In genomic region chrX:9340619-9341304, GRCh38 we compare ENCODE assay signal across 8 cellular contexts.
DNase-seq lines count a peak whose midpoint lies in the region; ATAC-seq lines count a peak whose summit lies in the region.

No MANE protein-coding gene starts in this region.

- H3K4me1 Mint-ChIP-seq in activated naive CD4-positive, alpha-beta T cell treated with anti-CD3 and anti-CD28 coated beads, Interleukin-2, amount 50 U/mL, for 24 hours = peaks cover 45% of the 10 kb centered on the region
- H3K4me1 Mint-ChIP-seq in stimulated activated naive B cell treated with anti-CD40 and anti-IgM and Interleukin-4, amounts not matched to agents 10 μg/mL and 1 μg/mL and 100 μg/mL, for 72 hours = peaks cover 25 to 33% of the 10 kb centered on the region in 2 donors

- H3K27ac Mint-ChIP-seq in activated naive CD4-positive, alpha-beta T cell treated with anti-CD3 and anti-CD28 coated beads, Interleukin-2, amount 50 U/mL, for 24 hours = peak overlapping the region; percentile 93
- H3K27ac Mint-ChIP-seq in stimulated activated naive B cell treated with anti-CD40 and anti-IgM and Interleukin-4, amounts not matched to agents 10 μg/mL and 1 μg/mL and 100 μg/mL, for 72 hours = peak overlapping the region; percentile 84

- no peaks in the 10 kb centered on the region for H3K27me3 Mint-ChIP-seq in activated naive CD4-positive, alpha-beta T cell treated with anti-CD3 and anti-CD28 coated beads, Interleukin-2, amount 50 U/mL, for 24 hours
- H3K27me3 Mint-ChIP-seq in stimulated activated naive B cell treated with anti-CD40 and anti-IgM and Interleukin-4, amounts not matched to agents 10 μg/mL and 1 μg/mL and 100 μg/mL, for 72 hours = no peaks in the 10 kb centered on the region

- H3K9me3 Mint-ChIP-seq in activated naive CD4-positive, alpha-beta T cell treated with anti-CD3 and anti-CD28 coated beads, Interleukin-2, amount 50 U/mL, for 24 hours = no peaks in the 10 kb centered on the region
- no peaks in the 10 kb centered on the region for H3K9me3 Mint-ChIP-seq in stimulated activated naive B cell treated with anti-CD40 and anti-IgM and Interleukin-4, amounts not matched to agents 10 μg/mL and 1 μg/mL and 100 μg/mL, for 72 hours

- H3K36me3 Mint-ChIP-seq in activated naive CD4-positive, alpha-beta T cell treated with anti-CD3 and anti-CD28 coated beads, Interleukin-2, amount 50 U/mL, for 24 hours = peaks cover 1% of the 10 kb centered on the region
- H3K36me3 Mint-ChIP-seq in stimulated activated naive B cell treated with anti-CD40 and anti-IgM and Interleukin-4, amounts not matched to agents 10 μg/mL and 1 μg/mL and 100 μg/mL, for 72 hours = no peaks in the 10 kb centered on the region

- H3K4me3 Mint-ChIP-seq in activated naive CD4-positive, alpha-beta T cell treated with anti-CD3 and anti-CD28 coated beads, Interleukin-2, amount 50 U/mL, for 24 hours = peak overlapping the region; percentile 82
- peak overlapping the region; percentile 76 to 83 for H3K4me3 Mint-ChIP-seq in stimulated activated naive B cell treated with anti-CD40 and anti-IgM and Interleukin-4, amounts not matched to agents 10 μg/mL and 1 μg/mL and 100 μg/mL, for 72 hours

- DNase-seq in GF-D8 (lab: John Stamatoyannopoulos, UW) = peak; percentile 72
- DNase-seq in NCI-H2227 (lab: John Stamatoyannopoulos, UW; ENCODE audit: unreplicated experiment) = peak; percentile 35
- DNase-seq in iPS-NIHi11 (ENCODE audit: low spot score) = peak; percentile 13
- peak; percentile 26 for DNase-seq in stimulated activated naive B cell treated with anti-CD40 and anti-IgM and Interleukin-4, amounts not matched to agents 10 μg/mL and 1 μg/mL and 100 μg/mL, for 72 hours
- no peak for DNase-seq in retina
- no peak for DNase-seq in RKO (ENCODE audit: low spot score)

- peak; percentile 45 for ATAC-seq in GM21723 (IDR thresholded peaks at IDR 0.05; ENCODE audit: unreplicated experiment)
- ATAC-seq in stimulated activated naive B cell treated with anti-CD40 and anti-IgM and Interleukin-4, amounts not matched to agents 10 μg/mL and 1 μg/mL and 100 μg/mL, for 72 hours (replicated peaks) = peak; percentile 70

Comparison
In these comparisons a context has a peak if more than half of its experiments do, and no peak if none do; other contexts are left out.
1. DNase-seq: peak in GF-D8 (single experiment), NCI-H2227 (single experiment), iPS-NIHi11 (single experiment) and stimulated activated naive B cell treated with anti-CD40 and anti-IgM and Interleukin-4, amounts not matched to agents 10 μg/mL and 1 μg/mL and 100 μg/mL, for 72 hours (single experiment); none in retina (single experiment) and RKO (single experiment).